ENCODE assay signal across 15 cellular contexts in genomic region chr11:122785156-122785605, GRCh38. TPM values are rescaled to one million over a fixed set of nuclear protein-coding genes. Genes with fewer than 3 reads are reported as not detected.
DNase-seq lines count a peak whose midpoint lies in the region; FAIRE-seq and TF ChIP-seq lines count a peak whose summit lies in the region.
"Had no signal": no experiment of that assay in that cellular context is flagged by ENCODE, and none has a peak within 500 bp of the region (broad histone marks: within the 10 kb centered on the region; RNA-seq: fewer than 3 reads in every experiment).

No MANE protein-coding gene starts in this region.

- peaks cover 17% of the 10 kb centered on the region for H3K4me1 ChIP-seq in endothelial cell of umbilical vein (ENCODE audit: control insufficient read depth, extremely low read depth, insufficient read depth, low read length)
- H3K4me1 ChIP-seq in trophoblast cell (ENCODE audit: control insufficient read depth in 1 of 2, insufficient read depth in 2 of 2, low read length in 2 of 2) = peaks cover 12 to 14% of the 10 kb centered on the region in 2 experiments
- H3K4me1 ChIP-seq in uterus = no peaks in the 10 kb centered on the region
- H3K4me1 ChIP-seq: colonic mucosa had no signal

- peak overlapping the region; percentile 6 for H3K14ac ChIP-seq in trophoblast cell (ENCODE audit: low read length)

- H2BK12ac ChIP-seq in trophoblast cell (ENCODE audit: low read length) = peak overlapping the region; percentile 3

- DNase-seq in WERI-Rb-1 (peak; percentile 9), endothelial cell of umbilical vein (ENCODE audit: low read depth, low spot score) (no peak), trophoblast cell (peak in 1 of 2 donors; percentile 20), uterus (no peak), DMS53 treated with DMSO at 0.1 percent for 48 hours (lab: John Stamatoyannopoulos, UW; ENCODE audit: unreplicated experiment) (no peak), HK-2 (ENCODE audit: unreplicated experiment) (no peak)
- DNase-seq in activated naive CD4-positive, alpha-beta T cell treated with anti-CD3 and anti-CD28 coated beads, Interleukin-2, amount 10 ng/mL, durations not matched to agents 7 days and 5 days = no peak
- DNase-seq: colonic mucosa, DMS53, erythroblast, NCI-H1694, NCI-H510A treated with DMSO at 0.1 percent for 48 hours, transverse colon had no signal

- H2BK5ac ChIP-seq in trophoblast cell (ENCODE audit: low read depth, low read length, poor library complexity) = no peak overlapping the region

- H3K9me3 Mint-ChIP-seq in activated naive CD4-positive, alpha-beta T cell treated with anti-CD3 and anti-CD28 coated beads, Interleukin-2, amount 10 ng/mL, durations not matched to agents 7 days and 5 days = no peaks in the 10 kb centered on the region
- H3K9me3 Mint-ChIP-seq: activated naive CD4-positive, alpha-beta T cell treated with anti-CD3 and anti-CD28 coated beads, Interleukin-2, amount 50 U/mL, for 72 hours had no signal

- H3K23ac ChIP-seq in trophoblast cell (ENCODE audit: low read length) = no peak overlapping the region

- H3K27me3 ChIP-seq in WERI-Rb-1 (ENCODE audit: insufficient read depth, low read depth, severe bottlenecking) = peaks cover 80% of the 10 kb centered on the region
- H3K27me3 ChIP-seq in endothelial cell of umbilical vein (ENCODE audit: control insufficient read depth in 2 of 2, insufficient read depth in 2 of 2, low read length in 2 of 2) = no peaks in the 10 kb centered on the region
- H3K27me3 ChIP-seq in trophoblast cell (ENCODE audit: insufficient read depth, low read length) = no peaks in the 10 kb centered on the region
- H3K27me3 ChIP-seq in uterus = no peaks in the 10 kb centered on the region
- H3K27me3 ChIP-seq: BLaER1 treated with 17β-estradiol and CSF1 and Interleukin-3, amounts not matched to agents 10 nM and 100 nM; colonic mucosa; transverse colon had no signal

- no peak overlapping the region for H3K9ac ChIP-seq in endothelial cell of umbilical vein (replicated peaks; ENCODE audit: extremely low read depth, insufficient read depth, low read length)
- no peak overlapping the region for H3K9ac ChIP-seq in trophoblast cell (ENCODE audit: low read length)
- H3K9ac ChIP-seq: BLaER1 treated with 17β-estradiol and CSF1 and Interleukin-3, amounts not matched to agents 10 nM and 100 nM had no signal

- no TSS peak for BruUV-seq in endothelial cell of umbilical vein (replicated peaks; lab: Mats Ljungman, UMichigan)

- H2BK120ac ChIP-seq in trophoblast cell (ENCODE audit: insufficient read depth, low read length, poor library complexity) = peak overlapping the region; percentile 4

- peaks cover 13% of the 10 kb centered on the region for H3K79me1 ChIP-seq in trophoblast cell (ENCODE audit: low read length)

- H4K20me1 ChIP-seq in endothelial cell of umbilical vein (replicated peaks; ENCODE audit: control insufficient read depth, extremely low read depth, insufficient read depth, low read length) = no peaks in the 10 kb centered on the region

- no peak overlapping the region for H3K4ac ChIP-seq in trophoblast cell (ENCODE audit: low read depth, low read length)

- no peaks in the 10 kb centered on the region for H3K27me3 Mint-ChIP-seq in activated naive CD4-positive, alpha-beta T cell treated with anti-CD3 and anti-CD28 coated beads, Interleukin-2, amount 10 ng/mL, durations not matched to agents 7 days and 5 days

- TF ChIP-seq CTCF in WERI-Rb-1 (IDR thresholded peaks at IDR 0.05; ENCODE audit: low read depth, low read length) (no peak), endothelial cell of umbilical vein (IDR thresholded peaks at IDR 0.05; ENCODE audit: extremely low read depth in 1 of 2, insufficient read depth in 1 of 2, low read depth in 1 of 2, low read length in 2 of 2) (no peak), uterus (IDR thresholded peaks at IDR 0.05) (no peak)

- H3K36me3 Mint-ChIP-seq in activated naive CD4-positive, alpha-beta T cell treated with anti-CD3 and anti-CD28 coated beads, Interleukin-2, amount 10 ng/mL, durations not matched to agents 7 days and 5 days = peaks cover 3% of the 10 kb centered on the region

- H3K18ac ChIP-seq in trophoblast cell (ENCODE audit: low read length) = peak overlapping the region; percentile 13

- peak overlapping the region; percentile 30 for H4K8ac ChIP-seq in trophoblast cell (ENCODE audit: low read depth, low read length)

- no peaks in the 10 kb centered on the region for H3K9me3 ChIP-seq in WERI-Rb-1 (ENCODE audit: severe bottlenecking)
- H3K9me3 ChIP-seq in endothelial cell of umbilical vein (replicated peaks; ENCODE audit: control insufficient read depth, insufficient read depth, low read length) = no peaks in the 10 kb centered on the region
- peaks cover 3% of the 10 kb centered on the region for H3K9me3 ChIP-seq in trophoblast cell (ENCODE audit: insufficient read depth, low read depth, low read length)
- no peaks in the 10 kb centered on the region for H3K9me3 ChIP-seq in uterus
- H3K9me3 ChIP-seq: BLaER1 treated with 17β-estradiol and CSF1 and Interleukin-3, amounts not matched to agents 10 nM and 100 nM; colonic mucosa; transverse colon had no signal

- TF ChIP-seq POLR2A in endothelial cell of umbilical vein (IDR thresholded peaks at IDR 0.05; ENCODE audit: low read depth, low read length) (no peak), uterus (IDR thresholded peaks at IDR 0.05) (no peak)

- no peaks in the 10 kb centered on the region for H3K36me3 ChIP-seq in WERI-Rb-1
- peaks cover 3 to 12% of the 10 kb centered on the region in 2 experiments for H3K36me3 ChIP-seq in endothelial cell of umbilical vein (ENCODE audit: control insufficient read depth in 2 of 2, extremely low read depth in 1 of 2, insufficient read depth in 2 of 2, low read length in 2 of 2)
- peaks cover 20 to 48% of the 10 kb centered on the region in 2 experiments for H3K36me3 ChIP-seq in trophoblast cell (ENCODE audit: control insufficient read depth in 1 of 2, insufficient read depth in 2 of 2, low read length in 2 of 2)
- H3K36me3 ChIP-seq in uterus = no peaks in the 10 kb centered on the region
- H3K36me3 ChIP-seq: colonic mucosa, transverse colon had no signal

- no peak overlapping the region for H4K12ac ChIP-seq in trophoblast cell (ENCODE audit: low read depth, low read length)

- peak overlapping the region; percentile 11 for H4K91ac ChIP-seq in trophoblast cell (ENCODE audit: low read depth, low read length)

- no peak overlapping the region for H3K27ac ChIP-seq in WERI-Rb-1
- H3K27ac ChIP-seq in endothelial cell of umbilical vein (ENCODE audit: insufficient read depth, low read depth, low read length) = peak overlapping the region; percentile 57
- peak overlapping the region; percentile 3 for H3K27ac ChIP-seq in trophoblast cell (ENCODE audit: low read depth, low read length)
- H3K27ac ChIP-seq in uterus = peak overlapping the region; percentile 78
- H3K27ac ChIP-seq: colonic mucosa had no signal

- no peaks in the 10 kb centered on the region for H3K4me1 Mint-ChIP-seq in activated naive CD4-positive, alpha-beta T cell treated with anti-CD3 and anti-CD28 coated beads, Interleukin-2, amount 10 ng/mL, durations not matched to agents 7 days and 5 days

- H3K4me3 ChIP-seq in WERI-Rb-1 (ENCODE audit: low read depth, low read length) (no peak overlapping the region), endothelial cell of umbilical vein (replicated peaks in 1 of 3; ENCODE audit: insufficient read depth in 1 of 3, low read depth in 1 of 3, low read length in 3 of 3) (no peak overlapping the region), trophoblast cell (ENCODE audit: low read depth, low read length) (no peak overlapping the region), uterus (no peak overlapping the region)
- H3K4me3 ChIP-seq: BLaER1 treated with 17β-estradiol and CSF1 and Interleukin-3, amounts not matched to agents 10 nM and 100 nM; colonic mucosa; transverse colon had no signal

- no CpG with 5 or more reads among the region's 14 CpGs for WGBS in trophoblast cell (ENCODE audit: extremely low coverage, insufficient coverage, insufficient read length)

- dilution Hi-C loops in endothelial cell of umbilical vein (cut with MboI; ENCODE audit: extremely low pct_ligation_motif_present, low sequenced_read_pairs) = no loop called here

- H3K27ac Mint-ChIP-seq in activated naive CD4-positive, alpha-beta T cell treated with anti-CD3 and anti-CD28 coated beads, Interleukin-2, amount 10 ng/mL, durations not matched to agents 7 days and 5 days = no peak overlapping the region

- H3K4me3 Mint-ChIP-seq in activated naive CD4-positive, alpha-beta T cell treated with anti-CD3 and anti-CD28 coated beads, Interleukin-2, amount 10 ng/mL, durations not matched to agents 7 days and 5 days = no peak overlapping the region

- intact Hi-C loops in endothelial cell of umbilical vein (cut with micrococcal nuclease) = no loop called here
- intact Hi-C loops in uterus (cut with DNase I; ENCODE audit: low total_unique reads) = no loop called here

- H3K4me2 ChIP-seq in endothelial cell of umbilical vein (ENCODE audit: insufficient read depth, low read length) = no peak overlapping the region
- no peak overlapping the region for H3K4me2 ChIP-seq in trophoblast cell (ENCODE audit: low read length)
- H3K4me2 ChIP-seq: BLaER1 treated with 17β-estradiol and CSF1 and Interleukin-3, amounts not matched to agents 10 nM and 100 nM had no signal

- H2AK5ac ChIP-seq in trophoblast cell (ENCODE audit: low read length) = no peak overlapping the region

- H3K9me1 ChIP-seq in endothelial cell of umbilical vein (replicated peaks; ENCODE audit: control insufficient read depth, extremely low read depth, insufficient read depth, low read length) = no peaks in the 10 kb centered on the region

- CTCF ChIA-PET in endothelial cell of umbilical vein (lab: Charles Lee) = interaction anchor here (1.0 to 17.5 kb wide), 6 partner anchors 11 to 269 kb away, joined by 3 to 493 read pairs (median 6); no protein-coding TSS in a partner anchor
- CTCF ChIA-PET in activated naive CD4-positive, alpha-beta T cell treated with anti-CD3 and anti-CD28 coated beads, Interleukin-2, amount 10 ng/mL, durations not matched to agents 7 days and 5 days (lab: Charles Lee) = interaction anchor here (0.7 to 1.1 kb wide), 2 partner anchors 19 to 39 kb away, joined by 3 read pairs; no protein-coding TSS in a partner anchor

- POLR2A ChIA-PET in endothelial cell of umbilical vein (lab: Charles Lee) = no interaction called here

- no peaks in the 10 kb centered on the region for H3K79me2 ChIP-seq in endothelial cell of umbilical vein (ENCODE audit: control insufficient read depth, insufficient read depth, low read length)
- no peaks in the 10 kb centered on the region for H3K79me2 ChIP-seq in trophoblast cell (ENCODE audit: control insufficient read depth, insufficient read depth, low read length, poor library complexity)

- no peak overlapping the region for H2AFZ ChIP-seq in endothelial cell of umbilical vein (ENCODE audit: low read depth, low read length)
- H2AFZ ChIP-seq in trophoblast cell (ENCODE audit: insufficient read depth, low read length, poor library complexity) = no peak overlapping the region

- FAIRE-seq in endothelial cell of umbilical vein (lab: Jason Lieb, UNC) = no peak

RNA-seq across cellular contexts. Expression of gene CRTAM, which starts 53.1 kb away (rescaled TPM):
- not detected in 2 replicates for total RNA-seq in endothelial cell of umbilical vein
- not detected in 2 replicates for polyA plus RNA-seq in endothelial cell of umbilical vein
- polyA plus RNA-seq in endothelial cell of umbilical vein (2011; cell fraction: cytosol; rRNA removed) = not detected in 2 replicates
- not detected in 2 replicates for polyA plus RNA-seq in endothelial cell of umbilical vein (2011; cell fraction: nucleus; rRNA removed)
- polyA plus RNA-seq in endothelial cell of umbilical vein (2012) = not detected in 2 replicates
- polyA minus RNA-seq in endothelial cell of umbilical vein = not detected in 2 replicates
- polyA minus RNA-seq in endothelial cell of umbilical vein (2011; cell fraction: cytosol; rRNA and poly(A)+ RNA removed) = not detected
- not detected in 2 replicates for polyA minus RNA-seq in endothelial cell of umbilical vein (2011; cell fraction: nucleus; rRNA and poly(A)+ RNA removed)
- polyA plus RNA-seq in trophoblast cell (2013) = 0.03 and 0.04 TPM in 2 replicates
- total RNA-seq in uterus = under 1 TPM in 1 of 4 donors, not detected in 3; 0.69 TPM
- total RNA-seq: colonic mucosa had no signal
